ENCODE assay signal across 1 cellular context in the genomic region with DNA sequence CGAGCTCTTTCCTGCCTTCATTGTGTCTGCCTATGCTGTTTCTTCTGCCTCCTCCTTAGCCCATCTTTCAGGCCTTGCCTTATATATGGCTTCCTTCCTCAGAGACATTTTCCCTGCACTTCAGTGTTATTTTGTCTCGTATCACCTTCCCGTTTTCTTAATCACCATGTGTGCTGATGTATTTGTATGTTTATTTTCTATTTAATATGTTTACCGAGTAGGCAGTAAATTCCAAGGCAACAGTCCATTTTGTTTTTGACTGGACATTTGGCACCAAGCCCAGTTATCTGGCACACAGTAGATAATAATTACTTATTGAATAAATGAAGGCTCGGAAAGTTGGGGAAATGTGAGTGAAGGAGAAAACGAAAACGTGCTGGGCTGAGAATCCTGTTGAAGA.
A peak's percentile ranks its signal among the peaks of the same experiment; 100 is the strongest.
TF ChIP-seq lines count a peak whose summit lies in the region.

No MANE protein-coding gene starts in this region.

TF ChIP-seq in A549, 52 proteins besides CTCF, POLR2A, EP300 and RAD21:
- peak; percentile 77; the same call in 1 of the 2 replicates for TF ChIP-seq GATA3 (IDR thresholded peaks at IDR 0.05; ENCODE audit: borderline replicate concordance)
- 0 out of 4 replicates have a peak, but pooled peaks of 1 of the 2 experiments have one; percentile 14 for TF ChIP-seq CEBPB (IDR thresholded peaks at IDR 0.05)
- TF ChIP-seq NFE2L2 (conservative IDR thresholded peaks at IDR 0.05; ENCODE audit: low read length) = no peak
- TF ChIP-seq FOSL2 (IDR thresholded peaks at IDR 0.05) = no peak
- TF ChIP-seq FOSL2 (CRISPR knock-in tag; IDR thresholded peaks at IDR 0.05) = peak; percentile 54
- TF ChIP-seq RCOR1 (IDR thresholded peaks at IDR 0.05; ENCODE audit: low read depth, low read length) = no peak
- TF ChIP-seq MAFK (IDR thresholded peaks at IDR 0.05; ENCODE audit: partially characterized antibody) = no peak
- TF ChIP-seq, protein P1, sequence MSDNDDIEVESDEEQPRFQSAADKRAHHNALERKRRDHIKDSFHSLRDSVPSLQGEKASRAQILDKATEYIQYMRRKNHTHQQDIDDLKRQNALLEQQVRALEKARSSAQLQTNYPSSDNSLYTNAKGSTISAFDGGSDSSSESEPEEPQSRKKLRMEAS (IDR thresholded peaks at IDR 0.05) = peak; percentile 52; the same call in 1 of the 2 replicates
